In genomic region chr17:21475555-21475954, GRCh38 we compare ENCODE assay signal across 1 cellular context.
TF ChIP-seq lines count a peak whose summit lies in the region.

No MANE protein-coding gene starts in this region.

TF ChIP-seq in GM23338, 12 proteins besides CTCF, POLR2A, EP300 and RAD21 (continued from another document):
- no peak for TF ChIP-seq POLR2AphosphoS5 (IDR thresholded peaks at IDR 0.05; ENCODE audit: low read depth)
